In the genomic region with DNA sequence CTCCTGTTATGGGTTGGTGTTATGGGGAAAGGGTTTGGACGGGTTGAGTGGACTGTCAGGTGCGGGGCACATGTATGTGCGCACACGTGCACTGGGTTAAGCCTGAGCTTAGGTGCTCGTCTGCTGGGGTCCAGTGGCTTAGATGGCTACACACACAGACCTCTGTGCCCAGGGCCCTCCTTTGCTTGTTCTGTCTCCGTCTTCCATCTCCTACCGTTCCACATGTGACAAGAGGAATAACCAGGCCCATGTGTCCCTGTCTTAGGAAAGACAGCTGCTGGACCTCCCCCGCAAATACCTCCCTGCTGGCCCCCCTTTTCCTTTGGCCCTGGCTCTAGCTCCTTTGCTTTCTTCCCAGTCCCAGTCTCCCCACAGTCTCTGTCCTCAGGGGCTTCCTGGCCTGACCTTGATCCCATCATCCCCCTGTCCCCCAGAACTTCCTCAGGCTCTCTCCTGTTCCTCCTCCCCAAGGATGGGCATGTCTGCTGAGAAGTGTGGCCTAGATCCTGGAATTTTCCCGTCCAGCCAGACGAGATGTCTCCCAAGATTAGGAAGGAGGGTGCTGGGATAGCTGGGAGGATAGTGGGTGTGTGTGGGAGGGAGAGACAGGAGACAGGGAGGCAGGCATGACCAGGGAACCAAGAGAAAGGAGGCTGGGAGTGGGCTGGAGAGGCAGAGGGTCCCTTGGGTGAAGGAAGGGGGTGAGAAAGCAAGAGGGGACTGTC, we compare ENCODE assay signal across 13 cellular contexts. TPM values are rescaled to one million over a fixed set of nuclear protein-coding genes. Genes with fewer than 3 reads are reported as not detected.
DNase-seq lines count a peak whose midpoint lies in the region; ATAC-seq and TF ChIP-seq lines count a peak whose summit lies in the region.
"Had no signal": no experiment of that assay in that cellular context is flagged by ENCODE, and none has a peak within 500 bp of the region (broad histone marks: within the 10 kb centered on the region; RNA-seq: fewer than 3 reads in every experiment).

No MANE protein-coding gene starts in this region.

- no peak overlapping the region for H3K4me3 ChIP-seq in CD4-positive, alpha-beta memory T cell (ENCODE audit: low read length in 2 of 2)
- H3K4me3 ChIP-seq in Peyer's patch, result peak overlapping the region in 1 of 4 donors; percentile 55
- H3K4me3 ChIP-seq in parathyroid adenoma (ENCODE audit: low read depth, low read length), result no peak overlapping the region

- no peaks in the 10 kb centered on the region for H3K9me3 ChIP-seq in CD4-positive, alpha-beta memory T cell (ENCODE audit: control insufficient read depth in 1 of 2, low read length in 2 of 2)
- H3K9me3 ChIP-seq in Peyer's patch, result no peaks in the 10 kb centered on the region
- no peaks in the 10 kb centered on the region for H3K9me3 ChIP-seq in parathyroid adenoma (ENCODE audit: control insufficient read depth, low read length)

- CTCF ChIA-PET in CD4-positive, alpha-beta memory T cell (lab: Charles Lee; ENCODE audit: partially characterized antibody), result no interaction called here
- CTCF ChIA-PET in HEK293T (lab: Yijun Ruan, JAX), result no interaction called here

- no peak overlapping the region for H3K4me2 ChIP-seq in parathyroid adenoma (ENCODE audit: low read length)

- no peak for DNase-seq in CD4-positive, alpha-beta memory T cell
- DNase-seq in Peyer's patch (peak in 1 of 3 donors; percentile 46), left ventricle myocardium superior (no peak), OCI-M2 (lab: John Stamatoyannopoulos, UW; ENCODE audit: unreplicated experiment) (no peak), HEK293T (ENCODE audit: extremely low spot score) (no peak)
- DNase-seq: activated CD8-positive, alpha-beta memory T cell treated with anti-CD3 and anti-CD28 coated beads, Interleukin-2, amount 50 U/mL, for 4 hours; DMS153; Kasumi-1; midbrain had no signal

- intact Hi-C loops in CD4-positive, alpha-beta memory T cell (cut with micrococcal nuclease), result no loop called here
- intact Hi-C loops in left ventricle myocardium superior (cut with micrococcal nuclease), result loop anchor here (10.0 kb wide), 2 partner anchors 136 to 166 kb away; no protein-coding TSS in a partner anchor

- TF ChIP-seq POLR2A in Peyer's patch (IDR thresholded peaks at IDR 0.05), result no peak

- POLR2A ChIA-PET in CD4-positive, alpha-beta memory T cell (lab: Charles Lee; ENCODE audit: partially characterized antibody), result no interaction called here
- POLR2A ChIA-PET in HEK293T (lab: Yijun Ruan, JAX), result no interaction called here

- H3K27ac ChIP-seq in CD4-positive, alpha-beta memory T cell (ENCODE audit: low read depth, low read length), result no peak overlapping the region
- H3K27ac ChIP-seq in Peyer's patch (peak overlapping the region; percentile 38 to 82 (median 58)), parathyroid adenoma (peak overlapping the region; percentile 42)

- peaks cover 2 to 16% (median 8%) of the 10 kb centered on the region in 4 donors for H3K4me1 Mint-ChIP-seq in CD4-positive, alpha-beta memory T cell

- H3K36me3 Mint-ChIP-seq in CD4-positive, alpha-beta memory T cell, result no peaks in the 10 kb centered on the region

- H3K9ac ChIP-seq in parathyroid adenoma, result no peak overlapping the region

- H3K4me3 Mint-ChIP-seq in CD4-positive, alpha-beta memory T cell, result peak overlapping the region; percentile 63 to 83 (median 75)

- peak overlapping the region in 1 of 7 donors; percentile 62 for H3K27ac Mint-ChIP-seq in CD4-positive, alpha-beta memory T cell

- peaks cover 0 to 2% (median 0%) of the 10 kb centered on the region in 8 donors for H3K9me3 Mint-ChIP-seq in CD4-positive, alpha-beta memory T cell

- TF ChIP-seq CTCF in Peyer's patch (IDR thresholded peaks at IDR 0.05) (no peak), parathyroid adenoma (IDR thresholded peaks at IDR 0.05) (no peak)

- ATAC-seq in left ventricle myocardium superior, result peak; percentile 1
- ATAC-seq in GM18909 (IDR thresholded peaks at IDR 0.05; ENCODE audit: poor library complexity, unreplicated experiment), result no peak
- ATAC-seq in GM21576 (IDR thresholded peaks at IDR 0.05; ENCODE audit: unreplicated experiment), result no peak
- ATAC-seq: Panc1 had no signal

- H3K4me1 ChIP-seq in CD4-positive, alpha-beta memory T cell (ENCODE audit: insufficient read depth, low read length), result peaks cover 14% of the 10 kb centered on the region
- H3K4me1 ChIP-seq in Peyer's patch (peaks cover 0 to 12% (median 10%) of the 10 kb centered on the region in 4 donors), parathyroid adenoma (no peaks in the 10 kb centered on the region)

- H3K79me2 ChIP-seq in parathyroid adenoma, result no peaks in the 10 kb centered on the region

- no peaks in the 10 kb centered on the region for H3K36me3 ChIP-seq in CD4-positive, alpha-beta memory T cell (ENCODE audit: insufficient read depth, low read length)
- H3K36me3 ChIP-seq in Peyer's patch (no peaks in the 10 kb centered on the region), parathyroid adenoma (ENCODE audit: control insufficient read depth, insufficient read depth, low read length) (no peaks in the 10 kb centered on the region)

- peak overlapping the region; percentile 22 for H2AFZ ChIP-seq in parathyroid adenoma

- peaks cover 43 to 50% of the 10 kb centered on the region in 2 donors for H3K27me3 Mint-ChIP-seq in CD4-positive, alpha-beta memory T cell

- H3K27me3 ChIP-seq in CD4-positive, alpha-beta memory T cell (ENCODE audit: insufficient read depth, low read length), result peaks cover 29% of the 10 kb centered on the region
- H3K27me3 ChIP-seq in Peyer's patch, result peaks cover 0 to 15% of the 10 kb centered on the region in 2 donors
- no peaks in the 10 kb centered on the region for H3K27me3 ChIP-seq in parathyroid adenoma (ENCODE audit: control insufficient read depth, insufficient read depth, low read length)

TF ChIP-seq in HEK293T, 16 proteins besides CTCF, POLR2A, EP300 and RAD21:
- TF ChIP-seq SUZ12 (IDR thresholded peaks at IDR 0.05) (no peak), FOXM1 (IDR thresholded peaks at IDR 0.05; ENCODE audit: borderline replicate concordance) (no peak), NFRKB (IDR thresholded peaks at IDR 0.05) (no peak), TARDBP (IDR thresholded peaks at IDR 0.05) (no peak), ARNT (IDR thresholded peaks at IDR 0.05) (no peak), SP1 (IDR thresholded peaks at IDR 0.05) (no peak), BHLHE40 (IDR thresholded peaks at IDR 0.05; ENCODE audit: borderline replicate concordance) (no peak), HDGF (IDR thresholded peaks at IDR 0.05; ENCODE audit: borderline replicate concordance) (no peak), FOXA1 (IDR thresholded peaks at IDR 0.05) (no peak), L3MBTL2 (conservative IDR thresholded peaks at IDR 0.05) (no peak), FOXK2 (IDR thresholded peaks at IDR 0.05) (no peak), ZNF384 (IDR thresholded peaks at IDR 0.05) (no peak), ELF4 (IDR thresholded peaks at IDR 0.05) (no peak), CTBP1 (IDR thresholded peaks at IDR 0.05; ENCODE audit: borderline replicate concordance) (no peak)
- TF ChIP-seq, protein P1, sequence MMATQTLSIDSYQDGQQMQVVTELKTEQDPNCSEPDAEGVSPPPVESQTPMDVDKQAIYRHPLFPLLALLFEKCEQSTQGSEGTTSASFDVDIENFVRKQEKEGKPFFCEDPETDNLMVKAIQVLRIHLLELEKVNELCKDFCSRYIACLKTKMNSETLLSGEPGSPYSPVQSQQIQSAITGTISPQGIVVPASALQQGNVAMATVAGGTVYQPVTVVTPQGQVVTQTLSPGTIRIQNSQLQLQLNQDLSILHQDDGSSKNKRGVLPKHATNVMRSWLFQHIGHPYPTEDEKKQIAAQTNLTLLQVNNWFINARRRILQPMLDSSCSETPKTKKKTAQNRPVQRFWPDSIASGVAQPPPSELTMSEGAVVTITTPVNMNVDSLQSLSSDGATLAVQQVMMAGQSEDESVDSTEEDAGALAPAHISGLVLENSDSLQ (IDR thresholded peaks at IDR 0.05), result no peak
TF ChIP-seq in HEK293T: peak in this region for 0.

RNA-seq across cellular contexts. Expression of gene THPO, which starts 0.8 kb away (rescaled TPM):
- total RNA-seq in CD4-positive, alpha-beta memory T cell, result not detected
- polyA plus RNA-seq in CD4-positive, alpha-beta memory T cell, result not detected
- total RNA-seq in Peyer's patch, result 1 to 10 TPM in 1 of 4 donors, under 1 TPM in 1, not detected in 2; 0.54 to 2.5 TPM
- 0.37 TPM for total RNA-seq in left ventricle myocardium superior

RNA-seq across cellular contexts. Expression of gene CHRD, which starts 1.0 kb away (rescaled TPM):
- total RNA-seq in CD4-positive, alpha-beta memory T cell, result not detected
- not detected for polyA plus RNA-seq in CD4-positive, alpha-beta memory T cell
- 10 to 100 TPM in 1 of 4 donors, 1 to 10 TPM in 2, under 1 TPM in 1; 0.53 to 17.3 (median 4.4) TPM for total RNA-seq in Peyer's patch
- 4.6 TPM for total RNA-seq in left ventricle myocardium superior

RNA-seq across cellular contexts. Expression of gene POLR2H, which starts 17.3 kb away (rescaled TPM):
- 10 to 100 TPM; 61.3 to 66.1 TPM for total RNA-seq in CD4-positive, alpha-beta memory T cell
- 10 to 100 TPM; 56.6 to 58.8 TPM for polyA plus RNA-seq in CD4-positive, alpha-beta memory T cell
- total RNA-seq in Peyer's patch (100 to 1,000 TPM in 3 of 4 donors, 10 to 100 TPM in 1; 90.8 to 307 (median 239) TPM), left ventricle myocardium superior (26.0 TPM)

RNA-seq across cellular contexts. Expression of gene CLCN2, which starts 17.4 kb away (rescaled TPM):
- total RNA-seq in CD4-positive, alpha-beta memory T cell, result 1 to 10 TPM; 3.8 to 5.4 TPM
- polyA plus RNA-seq in CD4-positive, alpha-beta memory T cell, result under 1 TPM; 0.24 to 0.29 TPM
- total RNA-seq in Peyer's patch, result 10 to 100 TPM; 11.6 to 87.8 (median 63.8) TPM
- 3.6 TPM for total RNA-seq in left ventricle myocardium superior

RNA-seq across cellular contexts. Expression of gene FAM131A, which starts 41.4 kb away (rescaled TPM):
- 1 to 10 TPM; 9.0 to 10.0 TPM for total RNA-seq in CD4-positive, alpha-beta memory T cell
- 1 to 10 TPM; 1.1 to 1.6 TPM for polyA plus RNA-seq in CD4-positive, alpha-beta memory T cell
- 10 to 100 TPM in 3 of 4 donors, 1 to 10 TPM in 1; 5.8 to 47.9 (median 19.6) TPM for total RNA-seq in Peyer's patch
- total RNA-seq in left ventricle myocardium superior, result 41.0 TPM
